In the genomic region with DNA sequence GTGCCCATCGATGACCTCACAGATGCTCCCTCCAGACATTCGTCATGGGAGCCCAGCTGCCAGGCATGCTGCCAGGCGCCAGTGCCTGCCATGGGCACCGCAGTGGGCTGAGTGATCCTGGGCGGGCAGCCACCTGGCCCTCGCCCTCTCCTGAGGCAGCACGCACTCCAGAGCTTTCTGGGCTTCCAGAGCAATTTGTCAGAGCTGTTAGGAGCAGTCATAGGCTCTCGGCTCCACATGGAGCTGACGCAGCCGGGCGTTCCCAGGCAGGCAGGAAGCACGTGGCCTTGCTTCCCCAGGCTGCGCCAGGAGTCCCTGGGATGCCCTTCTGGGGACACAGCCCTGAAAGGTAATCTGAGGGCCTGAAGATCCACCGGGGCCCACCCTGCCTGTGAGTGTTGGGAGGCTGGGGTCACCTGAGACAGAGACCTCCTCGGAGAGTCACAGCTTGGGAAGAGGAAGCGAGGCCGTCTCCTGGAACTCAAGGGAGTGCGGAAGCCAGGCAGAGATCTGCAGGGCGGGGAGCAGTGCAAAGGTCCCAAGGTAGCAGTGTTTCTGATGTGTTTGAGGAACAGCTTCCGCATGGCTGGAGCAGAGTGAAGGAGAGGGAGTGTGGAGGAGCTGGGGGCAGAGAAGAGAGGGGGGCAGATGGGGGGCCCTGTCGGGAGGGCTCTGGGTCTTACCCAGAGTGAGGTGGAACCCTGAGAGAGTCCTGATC, we compare ENCODE assay signal across 9 cellular contexts. TPM values are rescaled to one million over a fixed set of nuclear protein-coding genes. Genes with fewer than 3 reads are reported as not detected.
A peak's percentile ranks its signal among the peaks of the same experiment; 100 is the strongest.
DNase-seq lines count a peak whose midpoint lies in the region; ATAC-seq and TF ChIP-seq lines count a peak whose summit lies in the region.
"Had no signal": no experiment of that assay in that cellular context is flagged by ENCODE, and none has a peak within 500 bp of the region (broad histone marks: within the 10 kb centered on the region; RNA-seq: fewer than 3 reads in every experiment).

No MANE protein-coding gene starts in this region.

- peaks cover 10% of the 10 kb centered on the region for H3K36me3 Mint-ChIP-seq in endothelial cell (ENCODE audit: low read depth, unreplicated experiment)
- H3K36me3 Mint-ChIP-seq in activated CD4-positive, alpha-beta T cell treated with anti-CD3 and anti-CD28 coated beads for 36 hours (ENCODE audit: low read depth) = peaks cover 4% of the 10 kb centered on the region
- no peaks in the 10 kb centered on the region for H3K36me3 Mint-ChIP-seq in activated CD4-positive, alpha-beta T cell treated with anti-CD3 and anti-CD28 coated beads, Interleukin-2, amount 10 ng/mL, durations not matched to agents 7 days and 5 days (ENCODE audit: low read depth)

- H3K4ac ChIP-seq in neuronal stem cell (ENCODE audit: low read length) = no peak overlapping the region

- H3K27me3 ChIP-seq in neuronal stem cell (ENCODE audit: control insufficient read depth in 3 of 3, insufficient read depth in 3 of 3, low read depth in 1 of 3, low read length in 3 of 3) = no peaks in the 10 kb centered on the region

- H3K36me3 ChIP-seq in neuronal stem cell (replicated peaks in 1 of 2; ENCODE audit: control insufficient read depth in 2 of 2, insufficient read depth in 2 of 2, low read length in 2 of 2) = peaks cover 0 to 9% of the 10 kb centered on the region in 2 donors

- ATAC-seq in HG02642 (IDR thresholded peaks at IDR 0.05; ENCODE audit: poor library complexity, unreplicated experiment) = no peak
- ATAC-seq in activated CD4-positive, alpha-beta T cell treated with anti-CD3 and anti-CD28 coated beads for 36 hours = no peak

- no peak overlapping the region for H2BK15ac ChIP-seq in neuronal stem cell (ENCODE audit: low read length)

- no peak overlapping the region for H4K8ac ChIP-seq in neuronal stem cell (ENCODE audit: low read depth, low read length)

- no peak overlapping the region for H3K4me2 ChIP-seq in neuronal stem cell (ENCODE audit: insufficient read depth, low read length, poor library complexity, severe bottlenecking)

- POLR2A ChIA-PET in activated CD4-positive, alpha-beta T cell treated with anti-CD3 and anti-CD28 coated beads for 36 hours (lab: Charles Lee) = interaction anchor here (0.6 kb wide), 2 partner anchors 15 to 22 kb away, joined by 4 to 9 read pairs; no protein-coding TSS in a partner anchor
- POLR2A ChIA-PET in activated CD4-positive, alpha-beta T cell treated with anti-CD3 and anti-CD28 coated beads, Interleukin-2, amount 10 ng/mL, durations not matched to agents 7 days and 5 days (lab: Charles Lee) = interaction anchor here (0.6 kb wide), 1 partner anchor 97 kb away, joined by 3 read pairs; no protein-coding TSS in a partner anchor

- no peak overlapping the region for H2BK120ac ChIP-seq in neuronal stem cell (ENCODE audit: low read depth, low read length)

- H3K4me1 ChIP-seq in neuronal stem cell (ENCODE audit: control insufficient read depth in 2 of 2, insufficient read depth in 1 of 2, low read depth in 1 of 2, low read length in 2 of 2) = peaks cover 4% of the 10 kb centered on the region in 2 donors

- DNase-seq in DMS153 (lab: John Stamatoyannopoulos, UW) (peak; percentile 94), NCI-H2196 treated with DMSO at 0.1 percent for 48 hours (lab: John Stamatoyannopoulos, UW; ENCODE audit: unreplicated experiment) (peak; percentile 96), endothelial cell (ENCODE audit: low spot score) (no peak), neuronal stem cell (ENCODE audit: low spot score) (no peak), GF-D8 (lab: John Stamatoyannopoulos, UW) (no peak)
- no peak for DNase-seq in activated CD4-positive, alpha-beta T cell treated with anti-CD3 and anti-CD28 coated beads for 36 hours
- no peak for DNase-seq in activated CD4-positive, alpha-beta T cell treated with anti-CD3 and anti-CD28 coated beads, Interleukin-2, amount 10 ng/mL, durations not matched to agents 7 days and 5 days
- DNase-seq: GDM1 had no signal

- no peak overlapping the region for H3K27ac Mint-ChIP-seq in endothelial cell (ENCODE audit: unreplicated experiment)
- no peak overlapping the region for H3K27ac Mint-ChIP-seq in activated CD4-positive, alpha-beta T cell treated with anti-CD3 and anti-CD28 coated beads for 36 hours
- H3K27ac Mint-ChIP-seq in activated CD4-positive, alpha-beta T cell treated with anti-CD3 and anti-CD28 coated beads, Interleukin-2, amount 10 ng/mL, durations not matched to agents 7 days and 5 days = no peak overlapping the region

- no peak overlapping the region for H4K91ac ChIP-seq in neuronal stem cell (ENCODE audit: low read depth, low read length, poor library complexity)

- H2AFZ ChIP-seq in neuronal stem cell (ENCODE audit: low read length) = no peak overlapping the region

- CTCF ChIA-PET in activated CD4-positive, alpha-beta T cell treated with anti-CD3 and anti-CD28 coated beads for 36 hours (lab: Charles Lee) = no interaction called here
- CTCF ChIA-PET in activated CD4-positive, alpha-beta T cell treated with anti-CD3 and anti-CD28 coated beads, Interleukin-2, amount 10 ng/mL, durations not matched to agents 7 days and 5 days (lab: Charles Lee) = interaction anchor here (0.5 to 1.0 kb wide), 3 partner anchors 12 to 271 kb away, joined by 3 read pairs; no protein-coding TSS in a partner anchor

- H3K79me1 ChIP-seq in neuronal stem cell (ENCODE audit: low read depth, low read length) = no peaks in the 10 kb centered on the region

- no peaks in the 10 kb centered on the region for H3K9me3 Mint-ChIP-seq in endothelial cell (ENCODE audit: unreplicated experiment)
- H3K9me3 Mint-ChIP-seq in activated CD4-positive, alpha-beta T cell treated with anti-CD3 and anti-CD28 coated beads for 36 hours (ENCODE audit: low read depth) = no peaks in the 10 kb centered on the region
- H3K9me3 Mint-ChIP-seq in activated CD4-positive, alpha-beta T cell treated with anti-CD3 and anti-CD28 coated beads, Interleukin-2, amount 10 ng/mL, durations not matched to agents 7 days and 5 days = no peaks in the 10 kb centered on the region

- intact Hi-C loops in activated CD4-positive, alpha-beta T cell treated with anti-CD3 and anti-CD28 coated beads for 36 hours (cut with DNase I, micrococcal nuclease) = no loop called here

- TF ChIP-seq CTCF in endothelial cell (IDR thresholded peaks at IDR 0.05; ENCODE audit: unreplicated experiment) = no peak

- H3K4me1 Mint-ChIP-seq in endothelial cell (ENCODE audit: unreplicated experiment) = peaks cover 5% of the 10 kb centered on the region
- no peaks in the 10 kb centered on the region for H3K4me1 Mint-ChIP-seq in activated CD4-positive, alpha-beta T cell treated with anti-CD3 and anti-CD28 coated beads for 36 hours
- no peaks in the 10 kb centered on the region for H3K4me1 Mint-ChIP-seq in activated CD4-positive, alpha-beta T cell treated with anti-CD3 and anti-CD28 coated beads, Interleukin-2, amount 10 ng/mL, durations not matched to agents 7 days and 5 days

- peaks cover 17% of the 10 kb centered on the region for H3K27me3 Mint-ChIP-seq in endothelial cell (ENCODE audit: unreplicated experiment)
- no peaks in the 10 kb centered on the region for H3K27me3 Mint-ChIP-seq in activated CD4-positive, alpha-beta T cell treated with anti-CD3 and anti-CD28 coated beads for 36 hours
- H3K27me3 Mint-ChIP-seq in activated CD4-positive, alpha-beta T cell treated with anti-CD3 and anti-CD28 coated beads, Interleukin-2, amount 10 ng/mL, durations not matched to agents 7 days and 5 days = no peaks in the 10 kb centered on the region

- H3K18ac ChIP-seq in neuronal stem cell (ENCODE audit: low read length) = peak overlapping the region; percentile 59

- no peak overlapping the region for H3K23ac ChIP-seq in neuronal stem cell (ENCODE audit: low read depth, low read length, poor library complexity)

- WGBS in neuronal stem cell (ENCODE audit: extremely low coverage in 2 of 2, insufficient read length in 2 of 2, insufficient replicate concordance in 1 of 2), 2 donors = no CpG with 5 or more reads among the region's 21 CpGs

- no peak overlapping the region for H3K14ac ChIP-seq in neuronal stem cell (ENCODE audit: low read length)

- peak overlapping the region; percentile 42 for H3K4me3 Mint-ChIP-seq in endothelial cell (ENCODE audit: unreplicated experiment)
- H3K4me3 Mint-ChIP-seq in activated CD4-positive, alpha-beta T cell treated with anti-CD3 and anti-CD28 coated beads for 36 hours = no peak overlapping the region
- no peak overlapping the region for H3K4me3 Mint-ChIP-seq in activated CD4-positive, alpha-beta T cell treated with anti-CD3 and anti-CD28 coated beads, Interleukin-2, amount 10 ng/mL, durations not matched to agents 7 days and 5 days

- no peaks in the 10 kb centered on the region for H3K9me3 ChIP-seq in neuronal stem cell (replicated peaks in 1 of 2; ENCODE audit: control insufficient read depth in 2 of 2, insufficient read depth in 1 of 2, low read depth in 1 of 2, low read length in 2 of 2)

- no peak overlapping the region for H3K27ac ChIP-seq in neuronal stem cell (replicated peaks; ENCODE audit: low read length)

- peak overlapping the region in 1 of 2 donors; percentile 29 for H3K4me3 ChIP-seq in neuronal stem cell (ENCODE audit: low read length in 2 of 2)

- peak overlapping the region; percentile 37 for H3K9ac ChIP-seq in neuronal stem cell (ENCODE audit: low read depth, low read length, poor library complexity)

- H2AK5ac ChIP-seq in neuronal stem cell (ENCODE audit: low read depth, low read length) = no peak overlapping the region

- peak overlapping the region; percentile 1 for H2BK5ac ChIP-seq in neuronal stem cell (ENCODE audit: low read length)

- no peak overlapping the region for H2BK12ac ChIP-seq in neuronal stem cell (ENCODE audit: low read length)

RNA-seq across cellular contexts. Expression of gene DPF1, which starts 50.5 kb away (rescaled TPM):
- total RNA-seq in endothelial cell (ENCODE audit: unreplicated experiment) = 6.0 TPM
- 8.0 TPM for polyA plus RNA-seq in neuronal stem cell (2013, experiment 1 of 2)
- polyA plus RNA-seq in neuronal stem cell (2013, experiment 2 of 2) = 7.2 TPM
- 1 to 10 TPM in 1 of 2 experiments, under 1 TPM in 1; 0.91 to 1.2 TPM for total RNA-seq in activated CD4-positive, alpha-beta T cell treated with anti-CD3 and anti-CD28 coated beads for 36 hours
- total RNA-seq in activated CD4-positive, alpha-beta T cell treated with anti-CD3 and anti-CD28 coated beads, Interleukin-2, amount 10 ng/mL, durations not matched to agents 7 days and 5 days = under 1 TPM; 0.12 to 0.20 TPM

Comparison
In these comparisons a context has a peak if more than half of its experiments do, and no peak if none do; other contexts are left out.
1. DNase-seq: peak in DMS153 (single experiment) and NCI-H2196 treated with DMSO at 0.1 percent for 48 hours (single experiment); none in endothelial cell (single experiment), neuronal stem cell (single experiment), GF-D8 (single experiment), activated CD4-positive, alpha-beta T cell treated with anti-CD3 and anti-CD28 coated beads for 36 hours (single experiment) and activated CD4-positive, alpha-beta T cell treated with anti-CD3 and anti-CD28 coated beads, Interleukin-2, amount 10 ng/mL, durations not matched to agents 7 days and 5 days (single experiment).